Comparison of ENCODE assay signal across 7 cellular contexts in genomic region chr15:31366169-31366734, GRCh38. TPM values are rescaled to one million over a fixed set of nuclear protein-coding genes. Genes with fewer than 3 reads are reported as not detected.
DNase-seq lines count a peak whose midpoint lies in the region; ATAC-seq and TF ChIP-seq lines count a peak whose summit lies in the region.

No MANE protein-coding gene starts in this region.

- DNase-seq in activated naive CD8-positive, alpha-beta T cell treated with anti-CD3 and anti-CD28 coated beads, Interleukin-2, amount 50 U/mL, for 24 hours = no peak
- no peak for DNase-seq in stomach

- WGBS in HUES64 = 27% methylated on average over 7 of the region's 7 CpGs
- WGBS in stomach, 5 donors = 37 to 54% (median 48%) methylated on average over 5 to 7 of the region's 7 CpGs

- peaks cover 99% of the 10 kb centered on the region for H3K4me1 Mint-ChIP-seq in activated naive CD8-positive, alpha-beta T cell treated with anti-CD3 and anti-CD28 coated beads, Interleukin-2, amount 50 U/mL, for 24 hours

- TF ChIP-seq EP300 in stomach (IDR thresholded peaks at IDR 0.05) = no peak

- H3K36me3 ChIP-seq in HUES64 (ENCODE audit: insufficient read depth, low read length) (no peaks in the 10 kb centered on the region), iPS-20b (ENCODE audit: insufficient read depth, low read depth, low read length) (no peaks in the 10 kb centered on the region), stomach (no peaks in the 10 kb centered on the region)

- H3K4me3 ChIP-seq in HUES64 (ENCODE audit: low read length) (0 out of 2 replicates have a peak overlapping the region, but pooled peaks have one; percentile 8), iPS-20b (ENCODE audit: low read length) (no peak overlapping the region; the same call in 1 of the 2 replicates), stomach (peak overlapping the region; percentile 29 to 35 (median 33))

- intact Hi-C loops in stomach (cut with DNase I; ENCODE audit: low total_unique reads) = no loop called here

- H3K9ac ChIP-seq in HUES64 (ENCODE audit: low read depth, low read length) = no peak overlapping the region; the same call in 1 of the 2 replicates
- 0 out of 2 replicates have a peak overlapping the region, but pooled peaks have one; percentile 20 for H3K9ac ChIP-seq in iPS-20b (ENCODE audit: low read depth, low read length)

- peak in 1 of 7 experiments; percentile 3 for TF ChIP-seq CTCF in stomach (IDR thresholded peaks at IDR 0.05)

- no peaks in the 10 kb centered on the region for H3K27me3 ChIP-seq in HUES64 (ENCODE audit: insufficient read depth, low read length)
- H3K27me3 ChIP-seq in iPS-20b (ENCODE audit: insufficient read depth, low read length) = no peaks in the 10 kb centered on the region
- no peaks in the 10 kb centered on the region for H3K27me3 ChIP-seq in stomach

- ATAC-seq in activated naive CD8-positive, alpha-beta T cell treated with anti-CD3 and anti-CD28 coated beads, Interleukin-2, amount 50 U/mL, for 24 hours = no peak
- ATAC-seq in GM21717 (IDR thresholded peaks at IDR 0.05; ENCODE audit: unreplicated experiment) (no peak), GM19324 (IDR thresholded peaks at IDR 0.05; ENCODE audit: low FRiP score, unreplicated experiment) (no peak), GM21423 (IDR thresholded peaks at IDR 0.05; ENCODE audit: unreplicated experiment) (no peak)

- TF ChIP-seq POLR2A in stomach (IDR thresholded peaks at IDR 0.05) = no peak

- no peaks in the 10 kb centered on the region for H3K9me3 Mint-ChIP-seq in activated naive CD8-positive, alpha-beta T cell treated with anti-CD3 and anti-CD28 coated beads, Interleukin-2, amount 50 U/mL, for 24 hours

- peak overlapping the region; percentile 93 for H3K27ac Mint-ChIP-seq in activated naive CD8-positive, alpha-beta T cell treated with anti-CD3 and anti-CD28 coated beads, Interleukin-2, amount 50 U/mL, for 24 hours

- H3K9me3 ChIP-seq in HUES64 (ENCODE audit: insufficient read depth, low read depth, low read length) = no peaks in the 10 kb centered on the region
- H3K9me3 ChIP-seq in iPS-20b (ENCODE audit: insufficient read depth, low read depth, low read length) = no peaks in the 10 kb centered on the region
- no peaks in the 10 kb centered on the region for H3K9me3 ChIP-seq in stomach

- H3K27ac ChIP-seq in HUES64 (ENCODE audit: low read depth, low read length) = peak overlapping the region; percentile 48; the same call in 1 of the 2 replicates
- no peak overlapping the region for H3K27ac ChIP-seq in iPS-20b (ENCODE audit: low read length)
- peak overlapping the region; percentile 81 to 95 (median 93) for H3K27ac ChIP-seq in stomach

- H3K4me1 ChIP-seq in HUES64 (ENCODE audit: insufficient read depth, low read length) (peaks cover 54% of the 10 kb centered on the region), iPS-20b (ENCODE audit: insufficient read depth, low read length) (peaks cover 44% of the 10 kb centered on the region), stomach (peaks cover 68 to 98% (median 83%) of the 10 kb centered on the region in 4 donors)

- peaks cover 14% of the 10 kb centered on the region for H3K36me3 Mint-ChIP-seq in activated naive CD8-positive, alpha-beta T cell treated with anti-CD3 and anti-CD28 coated beads, Interleukin-2, amount 50 U/mL, for 24 hours (ENCODE audit: low read depth)

- H3K27me3 Mint-ChIP-seq in activated naive CD8-positive, alpha-beta T cell treated with anti-CD3 and anti-CD28 coated beads, Interleukin-2, amount 50 U/mL, for 24 hours = no peaks in the 10 kb centered on the region

- H3K4me3 Mint-ChIP-seq in activated naive CD8-positive, alpha-beta T cell treated with anti-CD3 and anti-CD28 coated beads, Interleukin-2, amount 50 U/mL, for 24 hours = peak overlapping the region; percentile 65

RNA-seq across cellular contexts. Expression of gene KLF13, which starts 39.6 kb away (rescaled TPM):
- polyA plus RNA-seq in HUES64 (2013, experiment 1 of 2) = 27.7 TPM
- polyA plus RNA-seq in HUES64 (2013, experiment 2 of 2) = 33.5 TPM
- total RNA-seq in stomach = 10 to 100 TPM in 4 of 5 donors, 1 to 10 TPM in 1; 9.3 to 74.0 (median 38.8) TPM
- 10 to 100 TPM; 23.0 to 30.7 (median 24.3) TPM for polyA plus RNA-seq in stomach
